Comparison of ENCODE assay signal across 10 cellular contexts in the genomic region with DNA sequence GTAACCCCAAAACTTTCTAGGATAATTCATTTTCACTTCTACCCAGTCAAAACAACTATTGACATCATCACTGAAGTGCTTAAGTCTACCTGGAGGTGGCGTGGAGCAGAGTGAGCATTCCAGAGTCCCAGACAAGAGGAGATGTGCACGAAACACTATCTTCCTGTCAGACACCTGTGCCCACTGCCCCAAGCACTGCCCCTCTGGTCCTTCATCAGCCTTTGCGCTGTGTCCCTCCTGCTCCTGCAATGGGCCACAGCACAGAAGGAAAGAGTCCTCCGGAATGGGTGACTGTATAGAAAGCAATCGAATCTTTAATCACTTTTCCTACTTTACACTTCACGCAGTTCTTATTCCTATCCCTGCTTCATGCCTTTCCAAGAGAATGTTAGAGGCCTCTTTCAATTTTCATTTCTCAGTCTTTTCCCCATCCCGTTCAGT. TPM values are rescaled to one million over a fixed set of nuclear protein-coding genes. Genes with fewer than 3 reads are reported as not detected.
DNase-seq lines count a peak whose midpoint lies in the region; ATAC-seq, FAIRE-seq and TF ChIP-seq lines count a peak whose summit lies in the region.
"Had no signal": no experiment of that assay in that cellular context is flagged by ENCODE, and none has a peak within 500 bp of the region (broad histone marks: within the 10 kb centered on the region; RNA-seq: fewer than 3 reads in every experiment).

No MANE protein-coding gene starts in this region.

- intact Hi-C loops in colonic mucosa (cut with DNase I): no loop called here
- intact Hi-C loops in uterus (cut with DNase I; ENCODE audit: low total_unique reads): no loop called here

- peak; percentile 53 for FAIRE-seq in GM12892 (lab: Jason Lieb, UNC)

- POLR2A ChIA-PET in AG04450 (lab: Yijun Ruan, JAX): no interaction called here

- H3K27ac ChIP-seq in AG04450 (ENCODE audit: low read depth, low read length) (no peak overlapping the region), colonic mucosa (no peak overlapping the region), uterus (no peak overlapping the region)
- no peak overlapping the region for H3K27ac ChIP-seq in effector memory CD4-positive, alpha-beta T cell (ENCODE audit: insufficient read depth, low read length, poor library complexity, severe bottlenecking)

- H3K36me3 ChIP-seq in colonic mucosa: no peaks in the 10 kb centered on the region
- no peaks in the 10 kb centered on the region for H3K36me3 ChIP-seq in uterus
- no peaks in the 10 kb centered on the region for H3K36me3 ChIP-seq in effector memory CD4-positive, alpha-beta T cell (ENCODE audit: control insufficient read depth, insufficient read depth, low read length)

- peak overlapping the region; percentile 69; the same call in 1 of the 2 replicates for H3K4me3 ChIP-seq in AG04450 (ENCODE audit: low read depth, low read length)
- no peak overlapping the region for H3K4me3 ChIP-seq in colonic mucosa
- H3K4me3 ChIP-seq in uterus: no peak overlapping the region
- no peak overlapping the region for H3K4me3 ChIP-seq in effector memory CD4-positive, alpha-beta T cell (ENCODE audit: insufficient read depth, low read depth, low read length, poor library complexity, severe bottlenecking)
- H3K4me3 ChIP-seq: lung had no signal

- peak; percentile 55 for TF ChIP-seq CTCF in AG04450 (IDR thresholded peaks at IDR 0.05; ENCODE audit: low read depth, low read length)
- TF ChIP-seq CTCF in colonic mucosa (IDR thresholded peaks at IDR 0.05): no peak
- no peak for TF ChIP-seq CTCF in uterus (IDR thresholded peaks at IDR 0.05)

- no peaks in the 10 kb centered on the region for H3K4me1 ChIP-seq in colonic mucosa
- H3K4me1 ChIP-seq in uterus: peaks cover 0 to 4% of the 10 kb centered on the region in 2 donors
- H3K4me1 ChIP-seq in effector memory CD4-positive, alpha-beta T cell (ENCODE audit: control insufficient read depth, insufficient read depth, low read length, poor library complexity, severe bottlenecking): peaks cover 3% of the 10 kb centered on the region

- no peak for TF ChIP-seq POLR2A in GM12892 (IDR thresholded peaks at IDR 0.05; ENCODE audit: low read depth, low read length)
- TF ChIP-seq POLR2A in uterus (IDR thresholded peaks at IDR 0.05): no peak

- CTCF ChIA-PET in AG04450 (lab: Charles Lee): no interaction called here

- no peaks in the 10 kb centered on the region for H3K27me3 ChIP-seq in AG04450 (ENCODE audit: control insufficient read depth, insufficient read depth, low read length)
- peaks cover 17% of the 10 kb centered on the region for H3K27me3 ChIP-seq in colonic mucosa
- peaks cover 0 to 26% of the 10 kb centered on the region in 2 donors for H3K27me3 ChIP-seq in uterus
- peaks cover 5% of the 10 kb centered on the region for H3K27me3 ChIP-seq in effector memory CD4-positive, alpha-beta T cell (replicated peaks; ENCODE audit: control insufficient read depth, insufficient read depth, low read length, poor library complexity, severe bottlenecking)

- H3K9me3 ChIP-seq in AG04450 (ENCODE audit: control insufficient read depth, insufficient read depth, low read length) (no peaks in the 10 kb centered on the region), colonic mucosa (no peaks in the 10 kb centered on the region), uterus (no peaks in the 10 kb centered on the region)
- no peaks in the 10 kb centered on the region for H3K9me3 ChIP-seq in effector memory CD4-positive, alpha-beta T cell (ENCODE audit: control insufficient read depth, low read length)

- H3K9ac ChIP-seq in colonic mucosa (ENCODE audit: low read depth in 2 of 2, low read length in 2 of 2): no peak overlapping the region

- no peak for DNase-seq in AG04450 (ENCODE audit: low read depth, low spot score)
- DNase-seq in GM12892 (ENCODE audit: insufficient read length): no peak
- peak; percentile 43 for DNase-seq in NCI-H510A treated with DMSO at 0.1 percent for 48 hours (lab: John Stamatoyannopoulos, UW)
- peak; percentile 21 for DNase-seq in colonic mucosa
- peak in 37 of 56 donors; percentile 1 to 62 (median 30) for DNase-seq in nucleus accumbens (lab: John Stamatoyannopoulos, UW)
- no peak for DNase-seq in uterus
- no peak for DNase-seq in effector memory CD4-positive, alpha-beta T cell

- peak; percentile 91 for ATAC-seq in HG02938 (IDR thresholded peaks at IDR 0.05; ENCODE audit: unreplicated experiment)

RNA-seq across cellular contexts. Expression of a gene that starts 0.5 kb away (rescaled TPM):
- polyA plus RNA-seq in AG04450 (2011; rRNA removed): 0.33 and 0.64 TPM in 2 replicates
- 0.64 and 0.91 TPM in 2 replicates for polyA minus RNA-seq in AG04450 (2011; rRNA and poly(A)+ RNA removed)
- not detected for polyA plus RNA-seq in GM12892 (2012; ENCODE audit: missing spikeins)
- under 1 TPM; 0.67 to 0.69 TPM for total RNA-seq in colonic mucosa
- 10 to 100 TPM in 1 of 4 donors, not detected in 3; 37.2 TPM for total RNA-seq in uterus
- total RNA-seq: HT1080 had no signal
- polyA plus RNA-seq: lung had no signal

Comparison
In these comparisons a context has a peak if more than half of its experiments do, and no peak if none do; other contexts are left out.
1. DNase-seq: peak in NCI-H510A treated with DMSO at 0.1 percent for 48 hours (single experiment), colonic mucosa (single experiment) and nucleus accumbens (37 of 56); none in AG04450 (single experiment), GM12892 (single experiment), uterus (0 of 2) and effector memory CD4-positive, alpha-beta T cell (0 of 3).